Comparison of ENCODE assay signal across 27 cellular contexts in genomic region chr9:129231022-129231739, GRCh38.
"Had no signal": no experiment of that assay in that cellular context is flagged by ENCODE, and none has a peak within 500 bp of the region (broad histone marks: within the 10 kb centered on the region; RNA-seq: fewer than 3 reads in every experiment).

No MANE protein-coding gene starts in this region.

- H3K9me3 ChIP-seq: adrenal gland, body of pancreas, gastrocnemius medialis, right lobe of liver, vagina had no signal

- H3K4me1 ChIP-seq: adrenal gland, body of pancreas, gastrocnemius medialis, right lobe of liver had no signal

- H2AFZ ChIP-seq: neural progenitor cell had no signal

- H3K36me3 Mint-ChIP-seq: mesothelial cell of epicardium; natural killer cell; neural progenitor cell; stimulated activated effector memory CD8-positive, alpha-beta T cell treated with anti-CD3 and anti-CD28 coated beads, Interleukin-12 subunit alpha, Interleukin-12 subunit beta, amount 100 ng/mL, for 72 hours; type B pancreatic cell had no signal

- H3K36me3 ChIP-seq: adrenal gland, gastrocnemius medialis, neural progenitor cell, right lobe of liver, thoracic aorta, vagina had no signal

- H3K9me3 Mint-ChIP-seq: type B pancreatic cell had no signal

- H3K9ac ChIP-seq: neural progenitor cell had no signal

- ATAC-seq: activated CD4-positive, alpha-beta T cell treated with anti-CD3 and anti-CD28 coated beads for 36 hours; activated naive CD4-positive, alpha-beta T cell treated with anti-CD3 and anti-CD28 coated beads, Interleukin-2, amount 50 U/mL, for 72 hours; activated T-cell treated with anti-CD3 and anti-CD28 coated beads, Interleukin-2, amount 50 U/mL, for 72 hours; body of pancreas; effector memory CD8-positive, alpha-beta T cell; gastrocnemius medialis; natural killer cell; right lobe of liver; stimulated activated effector memory CD8-positive, alpha-beta T cell treated with anti-CD3 and anti-CD28 coated beads, Interleukin-12 subunit alpha, Interleukin-12 subunit beta, amount 100 ng/mL, for 72 hours had no signal

- H3K27me3 ChIP-seq: adrenal gland, body of pancreas, gastrocnemius medialis, neural progenitor cell, right lobe of liver, vagina had no signal

- H3K4me2 ChIP-seq: neural progenitor cell had no signal

- H3K27ac ChIP-seq: body of pancreas, gastrocnemius medialis, neural progenitor cell, right lobe of liver, thoracic aorta, vagina had no signal

- H3K4me3 Mint-ChIP-seq: activated CD4-positive, alpha-beta T cell treated with anti-CD3 and anti-CD28 coated beads for 36 hours; activated T-cell treated with anti-CD3 and anti-CD28 coated beads, Interleukin-2, amount 50 U/mL, for 72 hours; effector memory CD8-positive, alpha-beta T cell; mesothelial cell of epicardium; natural killer cell; neural progenitor cell; stimulated activated effector memory CD8-positive, alpha-beta T cell treated with anti-CD3 and anti-CD28 coated beads, Interleukin-12 subunit alpha, Interleukin-12 subunit beta, amount 100 ng/mL, for 72 hours; stimulated activated naive CD8-positive, alpha-beta T cell treated with anti-CD3 and anti-CD28 coated beads, Interleukin-15, Interleukin-2, amounts not matched to agents 100 ng/mL and 50 ng/mL, for 24 hours; T-helper 2 cell treated with Interferon-gamma antibody and Interleukin-4, amounts not matched to agents 5 μg/mL and 100 μg/mL, for 36 hours; type B pancreatic cell had no signal

- DNase-seq: activated CD4-positive, alpha-beta T cell treated with anti-CD3 and anti-CD28 coated beads for 36 hours; activated CD4-positive, CD25-positive, alpha-beta regulatory T cell; activated naive CD4-positive, alpha-beta T cell; activated T-cell treated with anti-CD3 and anti-CD28 coated beads for 4 hours; activated T-cell treated with anti-CD3 and anti-CD28 coated beads, Interleukin-2, amount 50 U/mL, for 72 hours; adrenal gland; body of pancreas; cortex of kidney; effector memory CD8-positive, alpha-beta T cell; erythroblast; gastrocnemius medialis; glutamatergic neuron; hippocampal formation; natural killer cell; stimulated activated CD4-positive, alpha-beta T cell treated with anti-CD3 and anti-CD28 coated beads, Interleukin-4, amount 100 ng/mL, for 24 hours; T-helper 1 cell had no signal

- H3K4me3 ChIP-seq: adrenal gland, body of pancreas, gastrocnemius medialis, lung, neural progenitor cell, right lobe of liver, thoracic aorta, vagina had no signal

- H3K27ac Mint-ChIP-seq: activated CD4-positive, alpha-beta T cell treated with anti-CD3 and anti-CD28 coated beads for 36 hours; activated T-cell treated with anti-CD3 and anti-CD28 coated beads, Interleukin-2, amount 50 U/mL, for 72 hours; mesothelial cell of epicardium; natural killer cell; neural progenitor cell; stimulated activated effector memory CD8-positive, alpha-beta T cell treated with anti-CD3 and anti-CD28 coated beads, Interleukin-12 subunit alpha, Interleukin-12 subunit beta, amount 100 ng/mL, for 72 hours; stimulated activated naive CD8-positive, alpha-beta T cell treated with anti-CD3 and anti-CD28 coated beads, Interleukin-15, Interleukin-2, amounts not matched to agents 100 ng/mL and 50 ng/mL, for 24 hours; T-helper 2 cell treated with Interferon-gamma antibody and Interleukin-4, amounts not matched to agents 5 μg/mL and 100 μg/mL, for 36 hours; type B pancreatic cell had no signal

- H3K27me3 Mint-ChIP-seq: activated CD4-positive, alpha-beta T cell treated with anti-CD3 and anti-CD28 coated beads for 36 hours; effector memory CD8-positive, alpha-beta T cell; stimulated activated naive CD8-positive, alpha-beta T cell treated with anti-CD3 and anti-CD28 coated beads, Interleukin-15, Interleukin-2, amounts not matched to agents 100 ng/mL and 50 ng/mL, for 24 hours; type B pancreatic cell had no signal
